Comparison of ENCODE assay signal across 8 cellular contexts in the genomic region with DNA sequence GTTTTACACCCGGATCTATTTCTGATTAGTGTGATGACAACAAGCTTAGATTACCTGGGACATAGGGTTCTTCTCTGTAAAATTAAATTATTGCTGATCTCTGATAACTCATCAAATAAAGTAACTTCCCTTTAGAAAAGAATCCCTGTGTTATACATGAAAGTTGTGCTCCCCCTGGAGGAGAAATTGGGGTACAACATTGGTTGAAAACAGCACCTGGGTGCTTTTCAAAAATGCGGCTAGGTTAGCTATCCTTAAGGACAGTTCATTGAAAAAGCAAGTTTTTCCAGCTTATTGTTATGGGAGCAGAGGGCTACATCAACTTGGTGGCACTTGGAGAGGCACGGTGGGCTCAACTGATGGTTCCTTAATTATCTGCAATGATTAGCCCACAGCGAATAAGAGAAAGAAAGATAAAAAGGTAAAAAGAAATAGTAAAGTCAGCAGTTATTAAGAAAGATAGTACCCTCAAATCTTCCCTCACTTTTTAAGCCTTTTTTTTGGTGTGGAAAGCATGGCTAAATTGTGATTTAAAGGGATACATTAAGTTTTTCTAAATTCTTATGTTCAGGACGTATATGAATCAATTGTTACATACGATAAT.
DNase-seq lines count a peak whose midpoint lies in the region; ATAC-seq and TF ChIP-seq lines count a peak whose summit lies in the region.

No MANE protein-coding gene starts in this region.

- peak; percentile 68 for ATAC-seq in HG03025 (IDR thresholded peaks at IDR 0.05; ENCODE audit: low FRiP score, unreplicated experiment)

- H3K4me3 ChIP-seq in astrocyte of the spinal cord (ENCODE audit: low read depth, low read length) (no peak overlapping the region), vagina (no peak overlapping the region)

- no peak overlapping the region for H3K27ac ChIP-seq in vagina

- TF ChIP-seq CTCF in GM12874 (IDR thresholded peaks at IDR 0.05; ENCODE audit: insufficient read depth, low read depth, low read length): peak; percentile 63; the same call in 1 of the 2 replicates
- TF ChIP-seq CTCF in astrocyte of the spinal cord (IDR thresholded peaks at IDR 0.05; ENCODE audit: low read depth, low read length): peak; percentile 78
- peak; percentile 20 to 34 (median 27) for TF ChIP-seq CTCF in vagina (IDR thresholded peaks at IDR 0.05)

- in situ Hi-C loops in astrocyte of the spinal cord (cut with HindIII; ENCODE audit: low sequenced_read_pairs): no loop called here

- no peaks in the 10 kb centered on the region for H3K4me1 ChIP-seq in vagina

- H3K9me3 ChIP-seq in vagina: no peaks in the 10 kb centered on the region

- DNase-seq in CD1c-positive myeloid dendritic cell (ENCODE audit: extremely low spot score) (peak; percentile 53), NCI-H524 (lab: John Stamatoyannopoulos, UW) (peak; percentile 14 to 56), astrocyte of the spinal cord (ENCODE audit: low read depth, low spot score) (peak; percentile 66), left kidney (ENCODE audit: low read depth, low spot score) (peak; percentile 62), vagina (ENCODE audit: extremely low spot score in 2 of 2) (no peak), middle frontal gyrus (ENCODE audit: extremely low spot score, low spot score) (no peak)

- no peaks in the 10 kb centered on the region for H3K27me3 ChIP-seq in vagina

- H3K36me3 ChIP-seq in vagina: no peaks in the 10 kb centered on the region

- no peak for TF ChIP-seq POLR2A in vagina (IDR thresholded peaks at IDR 0.05)

- intact Hi-C loops in vagina (cut with DNase I): no loop called here

Comparison
In these comparisons a context has a peak if more than half of its experiments do, and no peak if none do; other contexts are left out.
1. DNase-seq: peak in CD1c-positive myeloid dendritic cell (single experiment), NCI-H524 (2 of 2), astrocyte of the spinal cord (single experiment) and left kidney (single experiment); none in vagina (0 of 2) and middle frontal gyrus (single experiment).
2. CTCF ChIP-seq: peak in every context shown above with its lines; median percentile 78 in astrocyte of the spinal cord; 63 in GM12874; 27 in vagina.